Comparison of ENCODE assay signal across 1 cellular context in genomic region chr11:2992234-2992999, GRCh38.
TF ChIP-seq lines count a peak whose summit lies in the region.

Gene NAP1L4, minus strand, starts transcription at chr11:2992329. Its CDS starts 13,109 bp downstream, at chr11:2979220.

TF ChIP-seq in K562, 482 proteins besides CTCF, POLR2A, EP300 and RAD21 (continued from another document and continues in another):
- TF ChIP-seq, protein P1, sequence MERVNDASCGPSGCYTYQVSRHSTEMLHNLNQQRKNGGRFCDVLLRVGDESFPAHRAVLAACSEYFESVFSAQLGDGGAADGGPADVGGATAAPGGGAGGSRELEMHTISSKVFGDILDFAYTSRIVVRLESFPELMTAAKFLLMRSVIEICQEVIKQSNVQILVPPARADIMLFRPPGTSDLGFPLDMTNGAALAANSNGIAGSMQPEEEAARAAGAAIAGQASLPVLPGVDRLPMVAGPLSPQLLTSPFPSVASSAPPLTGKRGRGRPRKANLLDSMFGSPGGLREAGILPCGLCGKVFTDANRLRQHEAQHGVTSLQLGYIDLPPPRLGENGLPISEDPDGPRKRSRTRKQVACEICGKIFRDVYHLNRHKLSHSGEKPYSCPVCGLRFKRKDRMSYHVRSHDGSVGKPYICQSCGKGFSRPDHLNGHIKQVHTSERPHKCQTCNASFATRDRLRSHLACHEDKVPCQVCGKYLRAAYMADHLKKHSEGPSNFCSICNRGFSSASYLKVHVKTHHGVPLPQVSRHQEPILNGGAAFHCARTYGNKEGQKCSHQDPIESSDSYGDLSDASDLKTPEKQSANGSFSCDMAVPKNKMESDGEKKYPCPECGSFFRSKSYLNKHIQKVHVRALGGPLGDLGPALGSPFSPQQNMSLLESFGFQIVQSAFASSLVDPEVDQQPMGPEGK (CRISPR knock-in tag; IDR thresholded peaks at IDR 0.05; ENCODE audit: borderline replicate concordance), result no peak
- TF ChIP-seq TBP (optimal IDR thresholded peaks at IDR 0.05; ENCODE audit: low read depth, low read length), result peak; percentile 64
- TF ChIP-seq, protein P2, sequence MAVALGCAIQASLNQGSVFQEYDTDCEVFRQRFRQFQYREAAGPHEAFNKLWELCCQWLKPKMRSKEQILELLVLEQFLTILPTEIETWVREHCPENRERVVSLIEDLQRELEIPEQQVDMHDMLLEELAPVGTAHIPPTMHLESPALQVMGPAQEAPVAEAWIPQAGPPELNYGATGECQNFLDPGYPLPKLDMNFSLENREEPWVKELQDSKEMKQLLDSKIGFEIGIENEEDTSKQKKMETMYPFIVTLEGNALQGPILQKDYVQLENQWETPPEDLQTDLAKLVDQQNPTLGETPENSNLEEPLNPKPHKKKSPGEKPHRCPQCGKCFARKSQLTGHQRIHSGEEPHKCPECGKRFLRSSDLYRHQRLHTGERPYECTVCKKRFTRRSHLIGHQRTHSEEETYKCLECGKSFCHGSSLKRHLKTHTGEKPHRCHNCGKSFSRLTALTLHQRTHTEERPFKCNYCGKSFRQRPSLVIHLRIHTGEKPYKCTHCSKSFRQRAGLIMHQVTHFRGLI (CRISPR knock-in tag; IDR thresholded peaks at IDR 0.05), result no peak
- no peak for TF ChIP-seq ETV1 (tag; conservative IDR thresholded peaks at IDR 0.05; ENCODE audit: low read depth)
- TF ChIP-seq KLF1 (tag; IDR thresholded peaks at IDR 0.05), result no peak
- TF ChIP-seq, protein P3, sequence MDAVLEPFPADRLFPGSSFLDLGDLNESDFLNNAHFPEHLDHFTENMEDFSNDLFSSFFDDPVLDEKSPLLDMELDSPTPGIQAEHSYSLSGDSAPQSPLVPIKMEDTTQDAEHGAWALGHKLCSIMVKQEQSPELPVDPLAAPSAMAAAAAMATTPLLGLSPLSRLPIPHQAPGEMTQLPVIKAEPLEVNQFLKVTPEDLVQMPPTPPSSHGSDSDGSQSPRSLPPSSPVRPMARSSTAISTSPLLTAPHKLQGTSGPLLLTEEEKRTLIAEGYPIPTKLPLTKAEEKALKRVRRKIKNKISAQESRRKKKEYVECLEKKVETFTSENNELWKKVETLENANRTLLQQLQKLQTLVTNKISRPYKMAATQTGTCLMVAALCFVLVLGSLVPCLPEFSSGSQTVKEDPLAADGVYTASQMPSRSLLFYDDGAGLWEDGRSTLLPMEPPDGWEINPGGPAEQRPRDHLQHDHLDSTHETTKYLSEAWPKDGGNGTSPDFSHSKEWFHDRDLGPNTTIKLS (IDR thresholded peaks at IDR 0.05; ENCODE audit: borderline replicate concordance, low read depth), result peak; percentile 55; the same call in 1 of the 2 replicates
- TF ChIP-seq ID3 (CRISPR knock-in tag; IDR thresholded peaks at IDR 0.05), result no peak
- 0 out of 2 replicates have a peak, but pooled peaks have one; percentile 33 for TF ChIP-seq ID3 (tag; IDR thresholded peaks at IDR 0.05)
- no peak for TF ChIP-seq ZNF318 (IDR thresholded peaks at IDR 0.05; ENCODE audit: borderline replicate concordance in 1 of 2, low read depth in 1 of 2)
- TF ChIP-seq, protein P4, sequence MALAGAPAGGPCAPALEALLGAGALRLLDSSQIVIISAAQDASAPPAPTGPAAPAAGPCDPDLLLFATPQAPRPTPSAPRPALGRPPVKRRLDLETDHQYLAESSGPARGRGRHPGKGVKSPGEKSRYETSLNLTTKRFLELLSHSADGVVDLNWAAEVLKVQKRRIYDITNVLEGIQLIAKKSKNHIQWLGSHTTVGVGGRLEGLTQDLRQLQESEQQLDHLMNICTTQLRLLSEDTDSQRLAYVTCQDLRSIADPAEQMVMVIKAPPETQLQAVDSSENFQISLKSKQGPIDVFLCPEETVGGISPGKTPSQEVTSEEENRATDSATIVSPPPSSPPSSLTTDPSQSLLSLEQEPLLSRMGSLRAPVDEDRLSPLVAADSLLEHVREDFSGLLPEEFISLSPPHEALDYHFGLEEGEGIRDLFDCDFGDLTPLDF (CRISPR knock-in tag; IDR thresholded peaks at IDR 0.05), result no peak
- no peak for TF ChIP-seq ZNF668 (CRISPR knock-in tag; IDR thresholded peaks at IDR 0.05)
- no peak for TF ChIP-seq TAL1 (IDR thresholded peaks at IDR 0.05)
- 0 out of 4 replicates have a peak, but pooled peaks of 1 of the 2 experiments have one; percentile 1 for TF ChIP-seq TBL1XR1 (IDR thresholded peaks at IDR 0.05; ENCODE audit: low read length in 2 of 2)
- no peak for TF ChIP-seq SIX5 (IDR thresholded peaks at IDR 0.05; ENCODE audit: borderline replicate concordance in 1 of 2, insufficient read depth in 1 of 2, low read depth in 1 of 2, low read length in 2 of 2)
- no peak for TF ChIP-seq GABPB2 (CRISPR knock-in tag; conservative IDR thresholded peaks at IDR 0.05)
- 0 out of 2 replicates have a peak, but pooled peaks have one; percentile 36 for TF ChIP-seq TGIF2 (CRISPR knock-in tag; IDR thresholded peaks at IDR 0.05)
- no peak for TF ChIP-seq ZNF507 (tag; conservative IDR thresholded peaks at IDR 0.05)
- TF ChIP-seq SMARCA5 (IDR thresholded peaks at IDR 0.05), result no peak
- TF ChIP-seq HDAC3 (IDR thresholded peaks at IDR 0.05; ENCODE audit: borderline replicate concordance, partially characterized antibody), result no peak
- no peak for TF ChIP-seq RHOXF2B (CRISPR knock-in tag; conservative IDR thresholded peaks at IDR 0.05)
- TF ChIP-seq, protein P5, sequence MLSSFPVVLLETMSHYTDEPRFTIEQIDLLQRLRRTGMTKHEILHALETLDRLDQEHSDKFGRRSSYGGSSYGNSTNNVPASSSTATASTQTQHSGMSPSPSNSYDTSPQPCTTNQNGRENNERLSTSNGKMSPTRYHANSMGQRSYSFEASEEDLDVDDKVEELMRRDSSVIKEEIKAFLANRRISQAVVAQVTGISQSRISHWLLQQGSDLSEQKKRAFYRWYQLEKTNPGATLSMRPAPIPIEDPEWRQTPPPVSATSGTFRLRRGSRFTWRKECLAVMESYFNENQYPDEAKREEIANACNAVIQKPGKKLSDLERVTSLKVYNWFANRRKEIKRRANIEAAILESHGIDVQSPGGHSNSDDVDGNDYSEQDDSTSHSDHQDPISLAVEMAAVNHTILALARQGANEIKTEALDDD (IDR thresholded peaks at IDR 0.05), result no peak; the same call in 1 of the 2 replicates
- TF ChIP-seq MEF2A (IDR thresholded peaks at IDR 0.05; ENCODE audit: control insufficient read depth, low read depth, low read length), result no peak
- peak in 1 of 2 experiments; percentile 54; a peak in 3 of 4 replicates for TF ChIP-seq FOXK2 (conservative IDR thresholded peaks at IDR 0.05 in 1 of 2, IDR thresholded peaks at IDR 0.05 in 1 of 2; ENCODE audit: low read depth in 2 of 2)
- no peak for TF ChIP-seq ZNF398 (CRISPR knock-in tag; IDR thresholded peaks at IDR 0.05)
- peak; percentile 2; the same call in 1 of the 2 replicates for TF ChIP-seq SIN3B (IDR thresholded peaks at IDR 0.05; ENCODE audit: low read depth)
- TF ChIP-seq MTA3 (IDR thresholded peaks at IDR 0.05; ENCODE audit: borderline replicate concordance), result peak; percentile 61
- no peak for TF ChIP-seq CBX8 (IDR thresholded peaks at IDR 0.05; ENCODE audit: borderline replicate concordance, extremely low read depth, low read depth, low read length, poor library complexity, severe bottlenecking)
- TF ChIP-seq TFAM (CRISPR knock-in tag; conservative IDR thresholded peaks at IDR 0.05), result no peak
- TF ChIP-seq NR1H2 (CRISPR knock-in tag; IDR thresholded peaks at IDR 0.05), result no peak; the same call in 1 of the 2 replicates
- no peak for TF ChIP-seq E4F1 (CRISPR knock-in tag; IDR thresholded peaks at IDR 0.05; ENCODE audit: borderline replicate concordance)
- TF ChIP-seq ZSCAN29 (IDR thresholded peaks at IDR 0.05), result no peak
- TF ChIP-seq CCNT2 (IDR thresholded peaks at IDR 0.05; ENCODE audit: borderline replicate concordance, extremely low read depth, insufficient read length, low read depth, low read length), result peak; percentile 32
- TF ChIP-seq RBM15 (IDR thresholded peaks at IDR 0.05; ENCODE audit: insufficient read depth, low read length), result no peak
- no peak for TF ChIP-seq RUNX1 (IDR thresholded peaks at IDR 0.05; ENCODE audit: low read depth)
- TF ChIP-seq SIN3A (IDR thresholded peaks at IDR 0.05; ENCODE audit: borderline replicate concordance in 2 of 2, control insufficient read depth in 1 of 2, low read depth in 2 of 2, low read length in 2 of 2), result peak; percentile 61 to 77; a peak in 2 of 4 replicates
- TF ChIP-seq LCOR (CRISPR knock-in tag; IDR thresholded peaks at IDR 0.05), result peak; percentile 81; the same call in 1 of the 2 replicates
- TF ChIP-seq RBM25 (IDR thresholded peaks at IDR 0.05; ENCODE audit: low read depth, low read length, severe bottlenecking), result peak; percentile 99
- TF ChIP-seq TRIM24 (IDR thresholded peaks at IDR 0.05), result peak in 1 of 2 experiments; percentile 27; a peak in 1 of 4 replicates
- TF ChIP-seq XRCC4 (IDR thresholded peaks at IDR 0.05; ENCODE audit: extremely low read depth, insufficient read depth, insufficient read length), result no peak
